29 cellular contexts compared by ENCODE assay signal in genomic region chr5:126650463-126650862, GRCh38. TPM values are rescaled to one million over a fixed set of nuclear protein-coding genes. Genes with fewer than 3 reads are reported as not detected.
"Had no signal": no experiment of that assay in that cellular context is flagged by ENCODE, and none has a peak within 500 bp of the region (broad histone marks: within the 10 kb centered on the region; RNA-seq: fewer than 3 reads in every experiment).

No MANE protein-coding gene starts in this region.

- ATAC-seq: activated CD8-positive, alpha-beta T cell treated with anti-CD3 and anti-CD28 coated beads for 36 hours; activated T-cell treated with anti-CD3 and anti-CD28 coated beads, Interleukin-2, amount 50 U/mL, for 72 hours; activated T-helper 17 cell treated with anti-CD3 and anti-CD28 coated beads, Interleukin-2, amount 50 U/mL, for 72 hours; Right ventricle myocardium inferior had no signal

- H3K36me3 ChIP-seq: brain microvascular endothelial cell had no signal

- H3K27ac ChIP-seq: brain microvascular endothelial cell, PC-9, RWPE1 had no signal

- H3K27me3 ChIP-seq: brain microvascular endothelial cell had no signal

- H3K4me3 ChIP-seq: PC-9 had no signal

- H3K4me2 ChIP-seq: PC-9 had no signal

- FAIRE-seq: TTC549 had no signal

- DNase-seq: activated CD4-positive, alpha-beta T cell treated with anti-CD3 and anti-CD28 coated beads, Interleukin-2, amount 10 ng/mL, durations not matched to agents 24 days and 14 days; activated CD4-positive, alpha-beta T cell treated with anti-CD3 and anti-CD28 coated beads, Interleukin-2, amount 50 U/mL, for 4 hours; activated CD8-positive, alpha-beta T cell treated with anti-CD3 and anti-CD28 coated beads for 36 hours; activated effector memory CD4-positive, alpha-beta T cell treated with anti-CD3 and anti-CD28 coated beads, Interleukin-2, amount 50 U/mL, for 16 hours; activated naive CD4-positive, alpha-beta T cell; activated naive CD4-positive, alpha-beta T cell treated with anti-CD3 and anti-CD28 coated beads, Interleukin-2, amount 50 U/mL, for 16 hours; activated naive CD8-positive, alpha-beta T cell treated with anti-CD3 and anti-CD28 coated beads for 36 hours; activated T-cell treated with anti-CD3 and anti-CD28 coated beads, Interleukin-2, amount 50 U/mL, for 1 hour; activated T-cell treated with anti-CD3 and anti-CD28 coated beads, Interleukin-2, amount 50 U/mL, for 72 hours; amniotic stem cell; aorta; brain microvascular endothelial cell; central memory CD4-positive, alpha-beta T cell; NCI-H1092 treated with DMSO at 0.1 percent for 48 hours; NCI-H1417; NCI-H187 treated with DMSO at 0.1 percent for 48 hours; NCI-H2081; NCI-H345; NCI-H524 treated with DMSO at 0.1 percent for 48 hours; NCI-H748 treated with DMSO at 0.1 percent for 48 hours; NK-92 treated with Interleukin-12 subunit alpha and Interleukin-12 subunit beta, amount 100 ng/mL, for 24 hours; PC-9; SIG-M5; T1000 had no signal

RNA-seq across cellular contexts. Expression of gene ALDH7A1, which starts 55.4 kb away (rescaled TPM):
- total RNA-seq: OCI-LY7 had no signal
